ENCODE assay signal across 20 cellular contexts in genomic region chrX:46922601-46923000, GRCh38. TPM values are rescaled to one million over a fixed set of nuclear protein-coding genes. Genes with fewer than 3 reads are reported as not detected.
"Had no signal": no experiment of that assay in that cellular context is flagged by ENCODE, and none has a peak within 500 bp of the region (broad histone marks: within the 10 kb centered on the region; RNA-seq: fewer than 3 reads in every experiment).

No MANE protein-coding gene starts in this region.

- ATAC-seq: gastroesophageal sphincter; left lobe of liver; mucosa of descending colon; naive thymus-derived CD8-positive, alpha-beta T cell; psoas muscle; right lobe of liver; stimulated activated effector memory CD8-positive, alpha-beta T cell treated with anti-CD3 and anti-CD28 coated beads, Interleukin-12 subunit alpha, Interleukin-12 subunit beta, amount 100 ng/mL, for 72 hours had no signal

- DNase-seq: colonic mucosa; dermis blood vessel endothelial cell; endodermal cell; glutamatergic neuron; islet precursor cell; mucosa of descending colon; naive thymus-derived CD8-positive, alpha-beta T cell; psoas muscle; retina; right lobe of liver; stimulated activated CD4-positive, alpha-beta T cell treated with anti-CD3 and anti-CD28 coated beads, Interleukin-4, amount 100 ng/mL, for 1 hour; stimulated activated CD8-positive, alpha-beta memory T cell treated with anti-CD3 and anti-CD28 coated beads, Interleukin-4, amount 100 ng/mL, for 48 hours; tibial artery had no signal

- H3K4me3 ChIP-seq: colonic mucosa, esophagus muscularis mucosa, gastroesophageal sphincter, mucosa of descending colon, psoas muscle, right lobe of liver, tibial artery had no signal

- H3K9me3 ChIP-seq: colonic mucosa, gastroesophageal sphincter, mucosa of descending colon, neutrophil, right lobe of liver had no signal

- H3K36me3 ChIP-seq: colonic mucosa, esophagus muscularis mucosa, gastroesophageal sphincter, neutrophil, right lobe of liver, tibial artery had no signal

- FAIRE-seq: endothelial cell of umbilical vein had no signal

- H3K4me1 ChIP-seq: colonic mucosa, esophagus muscularis mucosa, gastroesophageal sphincter, psoas muscle, tibial artery had no signal

- H3K27ac Mint-ChIP-seq: endodermal cell; naive thymus-derived CD8-positive, alpha-beta T cell; stimulated activated effector memory CD8-positive, alpha-beta T cell treated with anti-CD3 and anti-CD28 coated beads, Interleukin-12 subunit alpha, Interleukin-12 subunit beta, amount 100 ng/mL, for 72 hours; stimulated activated naive CD8-positive, alpha-beta T cell treated with anti-CD3 and anti-CD28 coated beads, Interleukin-15, Interleukin-2, amounts not matched to agents 100 ng/mL and 50 ng/mL, for 24 hours had no signal

- H3K27me3 ChIP-seq: esophagus muscularis mucosa, gastroesophageal sphincter, neutrophil, right lobe of liver, tibial artery had no signal

- H3K4me3 Mint-ChIP-seq: endodermal cell; naive thymus-derived CD8-positive, alpha-beta T cell; stimulated activated effector memory CD8-positive, alpha-beta T cell treated with anti-CD3 and anti-CD28 coated beads, Interleukin-12 subunit alpha, Interleukin-12 subunit beta, amount 100 ng/mL, for 72 hours; stimulated activated naive CD8-positive, alpha-beta T cell treated with anti-CD3 and anti-CD28 coated beads, Interleukin-15, Interleukin-2, amounts not matched to agents 100 ng/mL and 50 ng/mL, for 24 hours had no signal

- H3K36me3 Mint-ChIP-seq: stimulated activated effector memory CD8-positive, alpha-beta T cell treated with anti-CD3 and anti-CD28 coated beads, Interleukin-12 subunit alpha, Interleukin-12 subunit beta, amount 100 ng/mL, for 72 hours had no signal

- H3K4me1 Mint-ChIP-seq: naive thymus-derived CD8-positive, alpha-beta T cell; stimulated activated effector memory CD8-positive, alpha-beta T cell treated with anti-CD3 and anti-CD28 coated beads, Interleukin-12 subunit alpha, Interleukin-12 subunit beta, amount 100 ng/mL, for 72 hours had no signal

- H3K27ac ChIP-seq: colonic mucosa, esophagus muscularis mucosa, gastroesophageal sphincter, neutrophil, psoas muscle, right lobe of liver, tibial artery had no signal

RNA-seq across cellular contexts. Expression of gene JADE3, which starts 10.4 kb away (rescaled TPM):
- polyA plus RNA-seq: naive thymus-derived CD8-positive, alpha-beta T cell had no signal
